In genomic region chr11:116689413-116690127, GRCh38 we compare ENCODE assay signal across 21 cellular contexts.
DNase-seq lines count a peak whose midpoint lies in the region; ATAC-seq and TF ChIP-seq lines count a peak whose summit lies in the region.
"Had no signal": no experiment of that assay in that cellular context is flagged by ENCODE, and none has a peak within 500 bp of the region (broad histone marks: within the 10 kb centered on the region; RNA-seq: fewer than 3 reads in every experiment).

No MANE protein-coding gene starts in this region.

- ATAC-seq in GM19397 (IDR thresholded peaks at IDR 0.05; ENCODE audit: unreplicated experiment) (no peak), GM18861 (IDR thresholded peaks at IDR 0.05; ENCODE audit: unreplicated experiment) (no peak)
- ATAC-seq: HCT116, K562 had no signal

- DNase-seq in activated T-cell treated with anti-CD3 and anti-CD28 coated beads, Interleukin-2, amount 50 U/mL, for 48 hours, result peak; percentile 8 to 11
- no peak for DNase-seq in activated T-cell treated with anti-CD3 and anti-CD28 coated beads, Interleukin-2, amount 50 U/mL, for 24 hours
- DNase-seq in chondrocyte (ENCODE audit: low spot score) (peak; percentile 48), posterior vena cava (ENCODE audit: low spot score) (peak; percentile 45), HEK293T (ENCODE audit: extremely low spot score) (no peak)
- DNase-seq: CD4-positive, alpha-beta memory T cell; COR-L47; DMS53; Kasumi-1; NCI-H1092 treated with DMSO at 0.1 percent for 48 hours; NCI-H1436; NCI-H187; NCI-H2171 treated with DMSO at 0.1 percent for 48 hours; NCI-H524; NCI-H774; SIG-M5; SK-N-SH had no signal

- CTCF ChIA-PET in HEK293T (lab: Yijun Ruan, JAX), result interaction anchor here (0.6 to 1.0 kb wide), 2 partner anchors 24 to 482 kb away, joined by 3 to 4 read pairs; no protein-coding TSS in a partner anchor

- POLR2A ChIA-PET in HEK293T (lab: Yijun Ruan, JAX), result no interaction called here

- no peak overlapping the region for H3K4me3 Mint-ChIP-seq in activated T-cell treated with anti-CD3 and anti-CD28 coated beads, Interleukin-2, amount 50 U/mL, for 24 hours
- no peak overlapping the region for H3K4me3 Mint-ChIP-seq in chondrocyte (ENCODE audit: unreplicated experiment)
- H3K4me3 Mint-ChIP-seq: CD4-positive, alpha-beta memory T cell had no signal

- H3K27ac Mint-ChIP-seq in activated T-cell treated with anti-CD3 and anti-CD28 coated beads, Interleukin-2, amount 50 U/mL, for 24 hours, result no peak overlapping the region
- H3K27ac Mint-ChIP-seq in chondrocyte (ENCODE audit: unreplicated experiment), result no peak overlapping the region

- intact Hi-C loops in posterior vena cava (cut with DNase I), result loop anchor here in 1 of 2 donors (10.0 kb wide), 1 partner anchor 1365 kb away; no protein-coding TSS in a partner anchor

- no peaks in the 10 kb centered on the region for H3K9me3 Mint-ChIP-seq in activated T-cell treated with anti-CD3 and anti-CD28 coated beads, Interleukin-2, amount 50 U/mL, for 24 hours
- H3K9me3 Mint-ChIP-seq in chondrocyte (ENCODE audit: low read depth), result no peaks in the 10 kb centered on the region
- H3K9me3 Mint-ChIP-seq: CD4-positive, alpha-beta memory T cell had no signal

- H3K4me1 Mint-ChIP-seq in activated T-cell treated with anti-CD3 and anti-CD28 coated beads, Interleukin-2, amount 50 U/mL, for 24 hours (ENCODE audit: low read depth), result no peaks in the 10 kb centered on the region
- no peaks in the 10 kb centered on the region for H3K4me1 Mint-ChIP-seq in chondrocyte (ENCODE audit: low read depth)
- H3K4me1 Mint-ChIP-seq: CD4-positive, alpha-beta memory T cell had no signal

- peaks cover 2% of the 10 kb centered on the region for H3K27me3 Mint-ChIP-seq in activated T-cell treated with anti-CD3 and anti-CD28 coated beads, Interleukin-2, amount 50 U/mL, for 24 hours
- H3K27me3 Mint-ChIP-seq in chondrocyte (ENCODE audit: low read depth), result peaks cover 15% of the 10 kb centered on the region

- TF ChIP-seq CTCF in chondrocyte (IDR thresholded peaks at IDR 0.05), result no peak

- no peaks in the 10 kb centered on the region for H3K36me3 Mint-ChIP-seq in activated T-cell treated with anti-CD3 and anti-CD28 coated beads, Interleukin-2, amount 50 U/mL, for 24 hours (ENCODE audit: low read depth)
- H3K36me3 Mint-ChIP-seq in chondrocyte (ENCODE audit: low read depth), result no peaks in the 10 kb centered on the region
- H3K36me3 Mint-ChIP-seq: CD4-positive, alpha-beta memory T cell had no signal

TF ChIP-seq in HEK293T, 16 proteins besides CTCF, POLR2A, EP300 and RAD21:
- no peak for TF ChIP-seq BHLHE40 (IDR thresholded peaks at IDR 0.05; ENCODE audit: borderline replicate concordance)
- TF ChIP-seq SP1 (IDR thresholded peaks at IDR 0.05), result no peak
- TF ChIP-seq PKNOX1 (IDR thresholded peaks at IDR 0.05), result no peak
- TF ChIP-seq SUZ12 (IDR thresholded peaks at IDR 0.05), result no peak
- no peak for TF ChIP-seq LEF1 (IDR thresholded peaks at IDR 0.05; ENCODE audit: borderline replicate concordance)
- no peak for TF ChIP-seq CTBP1 (IDR thresholded peaks at IDR 0.05; ENCODE audit: borderline replicate concordance)
- TF ChIP-seq ZNF384 (IDR thresholded peaks at IDR 0.05), result no peak
- TF ChIP-seq FOXK2 (IDR thresholded peaks at IDR 0.05), result no peak
- no peak for TF ChIP-seq L3MBTL2 (conservative IDR thresholded peaks at IDR 0.05)
- no peak for TF ChIP-seq HDGF (IDR thresholded peaks at IDR 0.05; ENCODE audit: borderline replicate concordance)
- no peak for TF ChIP-seq TARDBP (IDR thresholded peaks at IDR 0.05)
- no peak for TF ChIP-seq FOXA1 (IDR thresholded peaks at IDR 0.05)
- no peak for TF ChIP-seq FOXM1 (IDR thresholded peaks at IDR 0.05; ENCODE audit: borderline replicate concordance)
- no peak for TF ChIP-seq ELF4 (IDR thresholded peaks at IDR 0.05)
- TF ChIP-seq NFRKB (IDR thresholded peaks at IDR 0.05), result no peak
- TF ChIP-seq ARNT (IDR thresholded peaks at IDR 0.05), result no peak

Comparison
In these comparisons a context has a peak if more than half of its experiments do, and no peak if none do; other contexts are left out.
1. DNase-seq: peak in activated T-cell treated with anti-CD3 and anti-CD28 coated beads, Interleukin-2, amount 50 U/mL, for 48 hours (2 of 2), chondrocyte (single experiment) and posterior vena cava (single experiment); none in activated T-cell treated with anti-CD3 and anti-CD28 coated beads, Interleukin-2, amount 50 U/mL, for 24 hours (single experiment) and HEK293T (single experiment).